In genomic region chr19:16025108-16026101, GRCh38 we compare ENCODE assay signal across 8 cellular contexts. TPM values are rescaled to one million over a fixed set of nuclear protein-coding genes. Genes with fewer than 3 reads are reported as not detected.
A peak's percentile ranks its signal among the peaks of the same experiment; 100 is the strongest.
DNase-seq lines count a peak whose midpoint lies in the region; ATAC-seq and TF ChIP-seq lines count a peak whose summit lies in the region.

No MANE protein-coding gene starts in this region.

- ATAC-seq in PC-3 (peak; percentile 99), HG02759 (IDR thresholded peaks at IDR 0.05; ENCODE audit: unreplicated experiment) (no peak)

- H3K27ac ChIP-seq in PC-3 (ENCODE audit: low read length), result no peak overlapping the region

- TF ChIP-seq CTCF in PC-3 (conservative IDR thresholded peaks at IDR 0.05; ENCODE audit: low read depth, low read length) (peak; percentile 72), epithelial cell of proximal tubule (conservative IDR thresholded peaks at IDR 0.05; ENCODE audit: low read depth, low read length) (peak; percentile 63), retinal pigment epithelial cell (conservative IDR thresholded peaks at IDR 0.05; ENCODE audit: low read depth, low read length) (peak; percentile 73)

- BruUV-seq in PC-3 (replicated peaks; lab: Mats Ljungman, UMichigan), result no TSS peak

- H3K9me2 ChIP-seq in PC-3 (replicated peaks; ENCODE audit: low read length), result no peaks in the 10 kb centered on the region

- no peaks in the 10 kb centered on the region for H3K36me3 ChIP-seq in PC-3 (ENCODE audit: low read depth, low read length)

- no peak overlapping the region for H3K4me2 ChIP-seq in PC-3 (ENCODE audit: low read length)

- no peaks in the 10 kb centered on the region for H3K4me1 ChIP-seq in PC-3 (ENCODE audit: insufficient read depth, low read length)

- POLR2A ChIA-PET in PC-3 (lab: Charles Lee; ENCODE audit: unreplicated experiment), result interaction anchor here (0.6 kb wide), 1 partner anchor 374 kb away, joined by 3 read pairs; no protein-coding TSS in a partner anchor

- H2AFZ ChIP-seq in PC-3 (ENCODE audit: low read length), result no peak overlapping the region

- no peak overlapping the region for H3K4me3 ChIP-seq in PC-3 (ENCODE audit: low read length)
- H3K4me3 ChIP-seq in epithelial cell of proximal tubule (ENCODE audit: low read depth, low read length), result no peak overlapping the region
- H3K4me3 ChIP-seq in retinal pigment epithelial cell (ENCODE audit: low read length), result no peak overlapping the region

- H3K9me3 ChIP-seq in PC-3 (ENCODE audit: low read length), result no peaks in the 10 kb centered on the region

- H3K79me2 ChIP-seq in PC-3 (ENCODE audit: low read length), result no peaks in the 10 kb centered on the region

- H3K27me3 ChIP-seq in PC-3 (ENCODE audit: low read length), result no peaks in the 10 kb centered on the region

- no peaks in the 10 kb centered on the region for H3F3A ChIP-seq in PC-3 (ENCODE audit: low read length, unreplicated experiment)

- H3K9ac ChIP-seq in PC-3 (ENCODE audit: low read length), result no peak overlapping the region

- no peaks in the 10 kb centered on the region for H4K20me1 ChIP-seq in PC-3 (ENCODE audit: low read length)

- peak; percentile 49 for DNase-seq in SKM-1 treated with dmso at 0.1 percent for 144 hours (lab: John Stamatoyannopoulos, UW; ENCODE audit: unreplicated experiment)
- no peak for DNase-seq in SKM-1 (lab: John Stamatoyannopoulos, UW; ENCODE audit: unreplicated experiment)
- DNase-seq in PC-3, result peak; percentile 71
- DNase-seq in epithelial cell of proximal tubule (ENCODE audit: low read depth), result no peak
- peak; percentile 11 for DNase-seq in retinal pigment epithelial cell (ENCODE audit: low read depth)
- no peak for DNase-seq in NCI-H345 treated with DMSO at 0.1 percent for 48 hours (lab: John Stamatoyannopoulos, UW; ENCODE audit: unreplicated experiment)
- no peak for DNase-seq in OCI-M2 (lab: John Stamatoyannopoulos, UW; ENCODE audit: unreplicated experiment)

- intact Hi-C loops in PC-3 (cut with micrococcal nuclease), result loop anchor here (10.0 kb wide), 1 partner anchor 401 kb away; no protein-coding TSS in a partner anchor

- CTCF ChIA-PET in PC-3 (lab: Charles Lee), result interaction anchor here (0.5 to 1.0 kb wide), 6 partner anchors 37 to 1396 kb away, joined by 3 to 6 read pairs (median 4); partner anchors contain the start of gene FAM32A

RNA-seq across cellular contexts. Expression of gene TPM4, which starts 50.9 kb away (rescaled TPM):
- 135 and 167 TPM in 2 replicates for total RNA-seq in PC-3 (2014; rRNA removed)
- 965 and 968 TPM in 2 replicates for total RNA-seq in epithelial cell of proximal tubule

Comparison
In these comparisons a context has a peak if more than half of its experiments do, and no peak if none do; other contexts are left out.
1. DNase-seq: peak in SKM-1 treated with dmso at 0.1 percent for 144 hours (single experiment), PC-3 (single experiment) and retinal pigment epithelial cell (single experiment); none in SKM-1 (single experiment), epithelial cell of proximal tubule (single experiment), NCI-H345 treated with DMSO at 0.1 percent for 48 hours (single experiment) and OCI-M2 (single experiment).
2. Peak in every context shown above with its lines, with median percentiles within 50 percentile points of each other: CTCF ChIP-seq.